ENCODE assay signal across 21 cellular contexts in genomic region chr20:18133962-18134361, GRCh38. TPM values are rescaled to one million over a fixed set of nuclear protein-coding genes. Genes with fewer than 3 reads are reported as not detected.
DNase-seq lines count a peak whose midpoint lies in the region; ATAC-seq and TF ChIP-seq lines count a peak whose summit lies in the region.
"Had no signal": no experiment of that assay in that cellular context is flagged by ENCODE, and none has a peak within 500 bp of the region (broad histone marks: within the 10 kb centered on the region; RNA-seq: fewer than 3 reads in every experiment).

No MANE protein-coding gene starts in this region.

- no CpG with 5 or more reads among the region's 2 CpGs for WGBS in mesendoderm (ENCODE audit: extremely low coverage, insufficient coverage, low lambda C conversion rate)
- WGBS in upper lobe of left lung, 2 donors: 34 to 38% methylated on average over 2 of the region's 2 CpGs

- no peak overlapping the region for H4K5ac ChIP-seq in mesendoderm (ENCODE audit: low read length)

- H2AK5ac ChIP-seq in mesendoderm (ENCODE audit: low read length): no peak overlapping the region

- no peak overlapping the region for H3K4ac ChIP-seq in mesendoderm (ENCODE audit: low read depth, low read length)

- H3K9me3 ChIP-seq in upper lobe of left lung: no peaks in the 10 kb centered on the region
- H3K9me3 ChIP-seq: esophagus muscularis mucosa, thoracic aorta had no signal

- H3K56ac ChIP-seq in mesendoderm (ENCODE audit: low read length): peak overlapping the region; percentile 22

- no peak overlapping the region for H3K23ac ChIP-seq in mesendoderm (ENCODE audit: low read length)

- peaks cover 10% of the 10 kb centered on the region for H3K79me2 ChIP-seq in mesendoderm (ENCODE audit: control insufficient read depth, insufficient read depth, low read length)

- no peak overlapping the region for H3K4me2 ChIP-seq in mesendoderm (ENCODE audit: low read length)

- H3K4me1 ChIP-seq in mesendoderm (ENCODE audit: control insufficient read depth, low read depth, low read length) (peaks cover 4% of the 10 kb centered on the region), upper lobe of left lung (peaks cover 7 to 17% (median 12%) of the 10 kb centered on the region in 4 donors)

- H2BK15ac ChIP-seq in mesendoderm (replicated peaks; ENCODE audit: low read depth): no peak overlapping the region

- peaks cover 1% of the 10 kb centered on the region for H3K27me3 ChIP-seq in mesendoderm (ENCODE audit: insufficient read depth, low read length, poor library complexity)
- no peaks in the 10 kb centered on the region for H3K27me3 ChIP-seq in upper lobe of left lung
- H3K27me3 ChIP-seq: esophagus muscularis mucosa had no signal

- TF ChIP-seq CTCF in cardiac fibroblast (IDR thresholded peaks at IDR 0.05; ENCODE audit: low read depth, low read length) (no peak), upper lobe of left lung (IDR thresholded peaks at IDR 0.05) (no peak)

- H3K27ac ChIP-seq in mesendoderm (ENCODE audit: low read depth, low read length) (no peak overlapping the region), upper lobe of left lung (peak overlapping the region; percentile 27 to 60 (median 34))
- H3K27ac ChIP-seq: esophagus muscularis mucosa, HL-60, skin epidermis, thoracic aorta had no signal

- no peak overlapping the region for H2BK5ac ChIP-seq in mesendoderm (ENCODE audit: low read length)

- peak; percentile 13 to 27 for DNase-seq in NCI-H2081 (lab: John Stamatoyannopoulos, UW)
- no peak for DNase-seq in NCI-H2081 treated with DMSO at 0.1 percent for 48 hours (lab: John Stamatoyannopoulos, UW)
- DNase-seq in cardiac fibroblast (ENCODE audit: low read depth in 2 of 2): peak; percentile 3 to 13
- no peak for DNase-seq in mesendoderm
- no peak for DNase-seq in upper lobe of left lung
- no peak for DNase-seq in COLO829 (ENCODE audit: low spot score)
- DNase-seq in NK-92 (lab: John Stamatoyannopoulos, UW; ENCODE audit: unreplicated experiment): no peak
- DNase-seq: 8988T; activated CD4-positive, alpha-beta T cell treated with anti-CD3 and anti-CD28 coated beads, Interleukin-2, amount 10 ng/mL, durations not matched to agents 7 days and 5 days; DND-41; effector memory CD4-positive, alpha-beta T cell; NCI-H1417; NCI-H2107; stimulated activated CD4-positive, alpha-beta T cell treated with anti-CD3 and anti-CD28 coated beads, Interleukin-2, amount 100 ng/mL, for 48 hours; stimulated activated naive B cell treated with anti-CD40 and anti-IgM and Interleukin-4, amounts not matched to agents 10 μg/mL and 1 μg/mL and 100 μg/mL, for 72 hours; T-helper 17 cell had no signal

- no peak for TF ChIP-seq POLR2A in upper lobe of left lung (IDR thresholded peaks at IDR 0.05)

- H3K9ac ChIP-seq in mesendoderm (ENCODE audit: low read length): no peak overlapping the region

- H3K79me1 ChIP-seq in mesendoderm (ENCODE audit: low read length): peaks cover 4% of the 10 kb centered on the region

- no peak for TF ChIP-seq EP300 in upper lobe of left lung (IDR thresholded peaks at IDR 0.05)

- H3K36me3 ChIP-seq in mesendoderm (ENCODE audit: control insufficient read depth, insufficient read depth, low read length) (no peaks in the 10 kb centered on the region), upper lobe of left lung (no peaks in the 10 kb centered on the region)
- H3K36me3 ChIP-seq: esophagus muscularis mucosa, thoracic aorta had no signal

- no peak overlapping the region for H4K8ac ChIP-seq in mesendoderm (ENCODE audit: low read depth, low read length)

- peak in 1 of 2 donors; percentile 42 for ATAC-seq in upper lobe of left lung (ENCODE audit: low FRiP score in 2 of 2)
- no peak for ATAC-seq in HG02884 (IDR thresholded peaks at IDR 0.05; ENCODE audit: unreplicated experiment)
- ATAC-seq: stimulated activated naive B cell treated with anti-CD40 and anti-IgM and Interleukin-4, amounts not matched to agents 10 μg/mL and 1 μg/mL and 100 μg/mL, for 72 hours; T-helper 17 cell had no signal

- no peak overlapping the region for H3K4me3 ChIP-seq in cardiac fibroblast (replicated peaks in 1 of 2; ENCODE audit: low read depth in 2 of 2, low read length in 2 of 2)
- no peak overlapping the region for H3K4me3 ChIP-seq in mesendoderm (ENCODE audit: low read length)
- H3K4me3 ChIP-seq in upper lobe of left lung: no peak overlapping the region
- H3K4me3 ChIP-seq: esophagus muscularis mucosa, skin epidermis, thoracic aorta had no signal

- H3K18ac ChIP-seq in mesendoderm (ENCODE audit: low read length): no peak overlapping the region

- H2BK120ac ChIP-seq in mesendoderm (ENCODE audit: low read depth, low read length): no peak overlapping the region

RNA-seq across cellular contexts. Expression of gene KAT14, which starts 3.7 kb away (rescaled TPM):
- polyA plus RNA-seq in mesendoderm (2013, experiment 1 of 2): 18.2 TPM
- polyA plus RNA-seq in mesendoderm (2013, experiment 2 of 2): 18.4 TPM
- total RNA-seq in upper lobe of left lung: 10 to 100 TPM in 5 of 6 donors, 1 to 10 TPM in 1; 7.3 to 13.8 (median 12.8) TPM

RNA-seq across cellular contexts. Expression of gene PET117, which starts 3.7 kb away (rescaled TPM):
- polyA plus RNA-seq in mesendoderm (2013, experiment 1 of 2): 23.9 TPM
- 21.8 TPM for polyA plus RNA-seq in mesendoderm (2013, experiment 2 of 2)
- 10 to 100 TPM in 4 of 6 donors, 1 to 10 TPM in 2; 4.6 to 22.1 (median 12.3) TPM for total RNA-seq in upper lobe of left lung

Comparison
In these comparisons a context has a peak if more than half of its experiments do, and no peak if none do; other contexts are left out.
1. DNase-seq: peak in NCI-H2081 (2 of 2) and cardiac fibroblast (2 of 2); none in NCI-H2081 treated with DMSO at 0.1 percent for 48 hours (single experiment), mesendoderm (single experiment), upper lobe of left lung (0 of 2), COLO829 (single experiment) and NK-92 (single experiment).